In genomic region chr6:4941782-4942672, GRCh38 we compare ENCODE assay signal across 8 cellular contexts.
DNase-seq lines count a peak whose midpoint lies in the region; ATAC-seq and TF ChIP-seq lines count a peak whose summit lies in the region.

No MANE protein-coding gene starts in this region.

- H3K27ac Mint-ChIP-seq in stimulated activated memory B cell treated with anti-CD40 and anti-IgM and Interleukin-4, amounts not matched to agents 10 μg/mL and 1 μg/mL and 100 μg/mL, for 72 hours: no peak overlapping the region

- POLR2A ChIA-PET in Panc1 (lab: Charles Lee): no interaction called here

- DNase-seq in activated gamma-delta T cell treated with Interleukin-2 at 50 U/mL for 16 hours: peak; percentile 35
- DNase-seq in activated gamma-delta T cell (lab: John Stamatoyannopoulos, UW): no peak
- DNase-seq in Panc1 (ENCODE audit: low read depth, low spot score): no peak
- peak; percentile 65 for DNase-seq in amniotic stem cell (lab: John Stamatoyannopoulos, UW)
- DNase-seq in left kidney (ENCODE audit: low read depth, low spot score): peak; percentile 36
- peak; percentile 14 for DNase-seq in stimulated activated CD8-positive, alpha-beta memory T cell treated with anti-CD3 and anti-CD28 coated beads, Interleukin-7, amount 100 ng/mL, for 24 hours (ENCODE audit: low read depth)

- no peaks in the 10 kb centered on the region for H3K9me3 ChIP-seq in Panc1 (ENCODE audit: control insufficient read depth, insufficient read depth, low read depth, low read length)

- no peaks in the 10 kb centered on the region for H3K9me3 Mint-ChIP-seq in stimulated activated memory B cell treated with anti-CD40 and anti-IgM and Interleukin-4, amounts not matched to agents 10 μg/mL and 1 μg/mL and 100 μg/mL, for 72 hours

- no peak overlapping the region; the same call in 1 of the 2 replicates for H3K27ac ChIP-seq in Panc1 (ENCODE audit: low read length)

- peaks cover 6% of the 10 kb centered on the region for H3K36me3 ChIP-seq in Panc1 (ENCODE audit: control insufficient read depth, insufficient read depth, low read length)

- no peak overlapping the region for H3K4me3 Mint-ChIP-seq in stimulated activated memory B cell treated with anti-CD40 and anti-IgM and Interleukin-4, amounts not matched to agents 10 μg/mL and 1 μg/mL and 100 μg/mL, for 72 hours

- no peaks in the 10 kb centered on the region for H3K27me3 ChIP-seq in Panc1 (ENCODE audit: control insufficient read depth, insufficient read depth, low read length)

- no TSS peak for BruUV-seq in Panc1 (replicated peaks; lab: Mats Ljungman, UMichigan)

- H3K4me3 ChIP-seq in Panc1 (ENCODE audit: low read depth in 2 of 2, low read length in 2 of 2): no peak overlapping the region

- no peaks in the 10 kb centered on the region for H3K4me1 Mint-ChIP-seq in stimulated activated memory B cell treated with anti-CD40 and anti-IgM and Interleukin-4, amounts not matched to agents 10 μg/mL and 1 μg/mL and 100 μg/mL, for 72 hours

- in situ Hi-C loops in Panc1 (cut with HindIII; ENCODE audit: low pct_unique_long_range_greater_than_20kb, low sequenced_read_pairs): no loop called here

- peak; percentile 47 for ATAC-seq in HG03064 (IDR thresholded peaks at IDR 0.05; ENCODE audit: low read depth, unreplicated experiment)
- peak; percentile 68 for ATAC-seq in Panc1
- no peak for ATAC-seq in stimulated activated memory B cell treated with anti-CD40 and anti-IgM and Interleukin-4, amounts not matched to agents 10 μg/mL and 1 μg/mL and 100 μg/mL, for 72 hours

- H3K36me3 Mint-ChIP-seq in stimulated activated memory B cell treated with anti-CD40 and anti-IgM and Interleukin-4, amounts not matched to agents 10 μg/mL and 1 μg/mL and 100 μg/mL, for 72 hours: peaks cover 58% of the 10 kb centered on the region

- CTCF ChIA-PET in Panc1 (lab: Charles Lee): no interaction called here

- intact Hi-C loops in Panc1 (cut with micrococcal nuclease; ENCODE audit: unreplicated experiment): no loop called here

- TF ChIP-seq CTCF in Panc1 (IDR thresholded peaks at IDR 0.05): no peak

- H3K27me3 Mint-ChIP-seq in stimulated activated memory B cell treated with anti-CD40 and anti-IgM and Interleukin-4, amounts not matched to agents 10 μg/mL and 1 μg/mL and 100 μg/mL, for 72 hours: no peaks in the 10 kb centered on the region

- peaks cover 12% of the 10 kb centered on the region for H3K4me1 ChIP-seq in Panc1 (ENCODE audit: control insufficient read depth, insufficient read depth, low read length)

Comparison
In these comparisons a context has a peak if more than half of its experiments do, and no peak if none do; other contexts are left out.
1. DNase-seq: peak in activated gamma-delta T cell treated with Interleukin-2 at 50 U/mL for 16 hours (single experiment), amniotic stem cell (single experiment), left kidney (single experiment) and stimulated activated CD8-positive, alpha-beta memory T cell treated with anti-CD3 and anti-CD28 coated beads, Interleukin-7, amount 100 ng/mL, for 24 hours (single experiment); none in activated gamma-delta T cell (single experiment) and Panc1 (single experiment).